ENCODE assay signal across 9 cellular contexts in the genomic region with DNA sequence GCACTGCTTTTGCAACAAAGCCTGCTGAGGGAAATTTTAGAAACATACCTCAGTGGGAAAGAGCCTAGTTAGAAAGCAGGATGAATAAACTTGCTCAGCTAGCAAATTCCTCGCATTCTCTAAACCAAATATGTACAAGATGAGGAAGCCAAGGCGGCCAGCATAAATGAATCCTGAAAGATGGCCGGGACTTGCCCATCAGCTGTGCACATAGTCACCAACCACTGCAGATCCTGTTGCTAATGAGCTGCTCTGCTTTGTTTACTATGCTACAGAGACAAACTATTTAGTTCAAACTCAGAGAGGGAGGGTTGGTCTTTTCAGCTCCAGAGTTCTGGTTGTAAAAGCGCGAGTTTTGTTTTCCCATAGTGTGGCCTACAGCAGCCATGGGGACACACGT. TPM values are rescaled to one million over a fixed set of nuclear protein-coding genes. Genes with fewer than 3 reads are reported as not detected.
DNase-seq lines count a peak whose midpoint lies in the region; ATAC-seq and TF ChIP-seq lines count a peak whose summit lies in the region.
"Had no signal": no experiment of that assay in that cellular context is flagged by ENCODE, and none has a peak within 500 bp of the region (broad histone marks: within the 10 kb centered on the region; RNA-seq: fewer than 3 reads in every experiment).

No MANE protein-coding gene starts in this region.

- H3K4me1 ChIP-seq in foreskin keratinocyte, result peaks cover 4% of the 10 kb centered on the region
- H3K4me1 ChIP-seq in sigmoid colon, result peaks cover 0 to 28% (median 18%) of the 10 kb centered on the region in 4 donors

- H3K27ac ChIP-seq in foreskin keratinocyte (no peak overlapping the region), sigmoid colon (peak overlapping the region in 3 of 4 donors; percentile 33 to 49 (median 37))
- H3K27ac ChIP-seq: esophagus squamous epithelium had no signal

- no peaks in the 10 kb centered on the region for H3K36me3 ChIP-seq in sigmoid colon
- H3K36me3 ChIP-seq: esophagus squamous epithelium had no signal

- DNase-seq in GM04504 (ENCODE audit: low read depth), result peak; percentile 88
- peak; percentile 4 for DNase-seq in T1000 (lab: John Stamatoyannopoulos, UW)
- DNase-seq in foreskin keratinocyte, result peak; percentile 62 to 79
- DNase-seq in sigmoid colon, result no peak
- no peak for DNase-seq in 8988T
- DNase-seq in occipital lobe (lab: John Stamatoyannopoulos, UW), result no peak
- DNase-seq in NCI-H2171 (lab: John Stamatoyannopoulos, UW), result no peak
- DNase-seq: esophagus squamous epithelium had no signal

- ATAC-seq in foreskin keratinocyte, result peak; percentile 20
- no peak for ATAC-seq in HG02885 (IDR thresholded peaks at IDR 0.05; ENCODE audit: poor library complexity, unreplicated experiment)

- intact Hi-C loops in sigmoid colon (cut with DNase I), result loop anchor here (5.0 to 10.0 kb wide), 5 partner anchors 66 to 1021 kb away; no protein-coding TSS in a partner anchor

- no peaks in the 10 kb centered on the region for H3K27me3 ChIP-seq in foreskin keratinocyte
- H3K27me3 ChIP-seq in sigmoid colon, result no peaks in the 10 kb centered on the region
- H3K27me3 ChIP-seq: esophagus squamous epithelium had no signal

- TF ChIP-seq CTCF in foreskin keratinocyte (conservative IDR thresholded peaks at IDR 0.05) (no peak), sigmoid colon (IDR thresholded peaks at IDR 0.05) (no peak)

- no peak for TF ChIP-seq EP300 in sigmoid colon (IDR thresholded peaks at IDR 0.05)

- no peaks in the 10 kb centered on the region for H3K9me3 ChIP-seq in sigmoid colon
- H3K9me3 ChIP-seq: esophagus squamous epithelium had no signal

- H3K4me3 ChIP-seq in sigmoid colon, result no peak overlapping the region
- H3K4me3 ChIP-seq: esophagus squamous epithelium had no signal

- no peak for TF ChIP-seq POLR2A in sigmoid colon (IDR thresholded peaks at IDR 0.05)

- 75 to 77% methylated on average over 6 of the region's 6 CpGs for WGBS in sigmoid colon, 2 donors

RNA-seq across cellular contexts. Expression of a gene that starts 49.0 kb away (rescaled TPM):
- 0.03 and 0.07 TPM in 2 replicates for total RNA-seq in foreskin keratinocyte
- 0.01 and 0.02 TPM in 2 replicates for polyA plus RNA-seq in foreskin keratinocyte
- total RNA-seq in sigmoid colon, result 10 to 100 TPM in 3 of 4 donors, 1 to 10 TPM in 1; 8.7 to 11.0 (median 10.4) TPM
- polyA plus RNA-seq in sigmoid colon, result 1 to 10 TPM in 2 of 3 donors, under 1 TPM in 1; 0.92 to 1.2 (median 1.0) TPM
- total RNA-seq in occipital lobe, result 59.0 TPM

Comparison
In these comparisons a context has a peak if more than half of its experiments do, and no peak if none do; other contexts are left out.
1. DNase-seq: peak in GM04504 (single experiment), T1000 (single experiment) and foreskin keratinocyte (2 of 2); none in sigmoid colon (single experiment), 8988T (single experiment), occipital lobe (single experiment) and NCI-H2171 (single experiment).